12 cellular contexts compared by ENCODE assay signal in the genomic region with DNA sequence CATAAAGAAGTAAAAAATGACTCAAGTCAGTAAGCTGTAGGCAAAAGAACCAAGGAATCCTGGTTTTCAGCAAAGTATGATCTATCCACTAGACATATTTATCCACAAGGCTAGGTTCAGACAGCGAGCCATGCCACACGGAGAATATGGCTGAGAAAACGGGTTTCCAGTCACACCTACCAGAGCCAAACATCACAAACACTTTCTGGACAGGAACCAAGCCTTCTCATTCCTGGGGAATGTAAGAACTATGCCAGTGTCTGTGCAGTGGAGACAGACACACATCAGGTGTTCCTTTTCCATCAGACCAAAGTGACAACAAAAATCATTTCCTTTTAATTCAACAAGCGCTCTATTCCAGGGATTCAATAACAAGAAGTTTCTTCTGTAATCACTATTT. TPM values are rescaled to one million over a fixed set of nuclear protein-coding genes. Genes with fewer than 3 reads are reported as not detected.
DNase-seq lines count a peak whose midpoint lies in the region; ATAC-seq, FAIRE-seq and TF ChIP-seq lines count a peak whose summit lies in the region.
"Had no signal": no experiment of that assay in that cellular context is flagged by ENCODE, and none has a peak within 500 bp of the region (broad histone marks: within the 10 kb centered on the region; RNA-seq: fewer than 3 reads in every experiment).

No MANE protein-coding gene starts in this region.

- peak overlapping the region; percentile 59 for H3K9ac ChIP-seq in astrocyte (ENCODE audit: low read length)

- DNase-seq in HFFc6: peak; percentile 66
- DNase-seq in astrocyte (ENCODE audit: low read depth): peak; percentile 81
- peak; percentile 84 for DNase-seq in fibroblast of the aortic adventitia (ENCODE audit: low read depth)
- DNase-seq in germinal center (ENCODE audit: low spot score): no peak
- DNase-seq in posterior vena cava (ENCODE audit: low spot score): no peak
- no peak for DNase-seq in activated naive CD4-positive, alpha-beta T cell treated with anti-CD3 and anti-CD28 coated beads, Interleukin-2, amount 10 ng/mL, durations not matched to agents 7 days and 5 days
- DNase-seq: activated naive CD8-positive, alpha-beta T cell treated with anti-CD3 and anti-CD28 coated beads for 36 hours; Caco-2; Peyer's patch; right lobe of liver had no signal

- H4K20me1 ChIP-seq in astrocyte (ENCODE audit: insufficient read depth, low read length): no peaks in the 10 kb centered on the region

- no peaks in the 10 kb centered on the region for H3K27me3 Mint-ChIP-seq in HFFc6 (ENCODE audit: insufficient read depth)
- no peaks in the 10 kb centered on the region for H3K27me3 Mint-ChIP-seq in astrocyte (ENCODE audit: low read depth, unreplicated experiment)
- no peaks in the 10 kb centered on the region for H3K27me3 Mint-ChIP-seq in activated naive CD4-positive, alpha-beta T cell treated with anti-CD3 and anti-CD28 coated beads, Interleukin-2, amount 10 ng/mL, durations not matched to agents 7 days and 5 days
- H3K27me3 Mint-ChIP-seq: activated naive CD8-positive, alpha-beta T cell treated with anti-CD3 and anti-CD28 coated beads for 36 hours had no signal

- peaks cover 55% of the 10 kb centered on the region for H3K36me3 ChIP-seq in astrocyte (ENCODE audit: insufficient read depth, low read length)
- peaks cover 51% of the 10 kb centered on the region for H3K36me3 ChIP-seq in thymus (ENCODE audit: control insufficient read depth, insufficient read depth)

- H3K9me3 Mint-ChIP-seq in HFFc6 (no peaks in the 10 kb centered on the region), astrocyte (ENCODE audit: unreplicated experiment) (no peaks in the 10 kb centered on the region)
- H3K9me3 Mint-ChIP-seq in activated naive CD4-positive, alpha-beta T cell treated with anti-CD3 and anti-CD28 coated beads, Interleukin-2, amount 10 ng/mL, durations not matched to agents 7 days and 5 days: no peaks in the 10 kb centered on the region
- H3K9me3 Mint-ChIP-seq: activated naive CD8-positive, alpha-beta T cell treated with anti-CD3 and anti-CD28 coated beads for 36 hours had no signal

- TF ChIP-seq CTCF in HFFc6 (IDR thresholded peaks at IDR 0.05) (no peak), astrocyte (IDR thresholded peaks at IDR 0.05; ENCODE audit: insufficient read depth, low read depth, low read length) (no peak), fibroblast of the aortic adventitia (IDR thresholded peaks at IDR 0.05; ENCODE audit: insufficient read depth, low read length) (no peak)

- no peak for ATAC-seq in GM18870 (IDR thresholded peaks at IDR 0.05; ENCODE audit: unreplicated experiment)
- ATAC-seq: right lobe of liver had no signal

- H3K4me2 ChIP-seq in astrocyte (ENCODE audit: low read length): peak overlapping the region; percentile 73

- H3K9me3 ChIP-seq in astrocyte (ENCODE audit: insufficient read depth, low read depth, low read length): no peaks in the 10 kb centered on the region
- no peaks in the 10 kb centered on the region for H3K9me3 ChIP-seq in thymus (ENCODE audit: control insufficient read depth)
- H3K9me3 ChIP-seq: Caco-2, Peyer's patch, right lobe of liver had no signal

- no peaks in the 10 kb centered on the region for H3K27me3 ChIP-seq in astrocyte (ENCODE audit: insufficient read depth, low read length)
- H3K27me3 ChIP-seq in thymus (ENCODE audit: control insufficient read depth, insufficient read depth): no peaks in the 10 kb centered on the region
- H3K27me3 ChIP-seq: Peyer's patch, right lobe of liver had no signal

- H3K79me2 ChIP-seq in astrocyte (ENCODE audit: insufficient read depth, low read length): no peaks in the 10 kb centered on the region

- H3K36me3 Mint-ChIP-seq in HFFc6 (ENCODE audit: low read depth) (peaks cover 68% of the 10 kb centered on the region), astrocyte (ENCODE audit: low read depth, unreplicated experiment) (peaks cover 38% of the 10 kb centered on the region)
- H3K36me3 Mint-ChIP-seq in activated naive CD4-positive, alpha-beta T cell treated with anti-CD3 and anti-CD28 coated beads, Interleukin-2, amount 10 ng/mL, durations not matched to agents 7 days and 5 days: peaks cover 68% of the 10 kb centered on the region

- WGBS in thymus: 97% methylated on average over 4 of the region's 4 CpGs

- peak overlapping the region; percentile 85 for H3K27ac Mint-ChIP-seq in HFFc6
- H3K27ac Mint-ChIP-seq in astrocyte (ENCODE audit: unreplicated experiment): peak overlapping the region; percentile 49
- no peak overlapping the region for H3K27ac Mint-ChIP-seq in activated naive CD4-positive, alpha-beta T cell treated with anti-CD3 and anti-CD28 coated beads, Interleukin-2, amount 10 ng/mL, durations not matched to agents 7 days and 5 days
- H3K27ac Mint-ChIP-seq: activated naive CD8-positive, alpha-beta T cell treated with anti-CD3 and anti-CD28 coated beads for 36 hours had no signal

- no peak overlapping the region for H2AFZ ChIP-seq in astrocyte (ENCODE audit: low read depth, low read length)

- H3K4me3 Mint-ChIP-seq in HFFc6 (peak overlapping the region; percentile 72), astrocyte (ENCODE audit: unreplicated experiment) (no peak overlapping the region)
- no peak overlapping the region for H3K4me3 Mint-ChIP-seq in activated naive CD4-positive, alpha-beta T cell treated with anti-CD3 and anti-CD28 coated beads, Interleukin-2, amount 10 ng/mL, durations not matched to agents 7 days and 5 days
- H3K4me3 Mint-ChIP-seq: activated naive CD8-positive, alpha-beta T cell treated with anti-CD3 and anti-CD28 coated beads for 36 hours had no signal

- intact Hi-C loops in posterior vena cava (cut with DNase I): loop anchor here in 1 of 2 donors (2.0 kb wide), 1 partner anchor 63 kb away; no protein-coding TSS in a partner anchor

- peak; percentile 83 for FAIRE-seq in astrocyte (lab: Jason Lieb, UNC)

- H3K4me1 ChIP-seq in astrocyte (ENCODE audit: insufficient read depth, low read length): peaks cover 31% of the 10 kb centered on the region
- H3K4me1 ChIP-seq in thymus (ENCODE audit: control insufficient read depth, insufficient read depth, low read length): no peaks in the 10 kb centered on the region
- H3K4me1 ChIP-seq: Caco-2, Peyer's patch, right lobe of liver had no signal

- CTCF ChIA-PET in activated naive CD4-positive, alpha-beta T cell treated with anti-CD3 and anti-CD28 coated beads, Interleukin-2, amount 10 ng/mL, durations not matched to agents 7 days and 5 days (lab: Charles Lee): no interaction called here

- H3K27ac ChIP-seq in astrocyte (ENCODE audit: low read depth, low read length): peak overlapping the region; percentile 82
- H3K27ac ChIP-seq in thymus (ENCODE audit: low read depth): peak overlapping the region; percentile 12
- H3K27ac ChIP-seq: Peyer's patch, right lobe of liver had no signal

- H3K4me1 Mint-ChIP-seq in HFFc6 (ENCODE audit: low read depth): peaks cover 61% of the 10 kb centered on the region
- peaks cover 25% of the 10 kb centered on the region for H3K4me1 Mint-ChIP-seq in astrocyte (ENCODE audit: low read depth, unreplicated experiment)
- no peaks in the 10 kb centered on the region for H3K4me1 Mint-ChIP-seq in activated naive CD4-positive, alpha-beta T cell treated with anti-CD3 and anti-CD28 coated beads, Interleukin-2, amount 10 ng/mL, durations not matched to agents 7 days and 5 days

- H3K4me3 ChIP-seq in astrocyte (ENCODE audit: insufficient read depth, low read depth, low read length) (no peak overlapping the region), fibroblast of the aortic adventitia (ENCODE audit: low read depth, low read length) (no peak overlapping the region), thymus (ENCODE audit: low read length) (no peak overlapping the region)
- H3K4me3 ChIP-seq: Peyer's patch, right lobe of liver had no signal

RNA-seq across cellular contexts. Expression of gene AREL1, which starts 41.1 kb away (rescaled TPM):
- total RNA-seq in HFFc6 (2021; fragmentation: NEBNext Ultra II Directional; extraction: Animal tissue kit (Norgen Biotek cat#: 25700)): 10 to 100 TPM; 36.7 to 42.3 (median 40.6) TPM
- total RNA-seq in astrocyte (54.6 and 59.0 TPM in 2 replicates), fibroblast of the aortic adventitia (ENCODE audit: low replicate concordance) (21.8 and 27.1 TPM in 2 replicates), posterior vena cava (10 to 100 TPM; 22.1 to 25.7 TPM)
- polyA plus RNA-seq in thymus: 12.2 TPM

RNA-seq across cellular contexts. Expression of gene FCF1, which starts 41.2 kb away (rescaled TPM):
- 10 to 100 TPM; 69.7 to 87.4 (median 79.6) TPM for total RNA-seq in HFFc6 (2021; fragmentation: NEBNext Ultra II Directional; extraction: Animal tissue kit (Norgen Biotek cat#: 25700))
- total RNA-seq in astrocyte (60.5 and 64.1 TPM in 2 replicates), fibroblast of the aortic adventitia (ENCODE audit: low replicate concordance) (52.2 and 52.3 TPM in 2 replicates), posterior vena cava (10 to 100 TPM; 41.2 to 42.4 TPM)
- 21.9 TPM for polyA plus RNA-seq in thymus

RNA-seq across cellular contexts. Expression of gene LTBP2, which starts 59.8 kb away (rescaled TPM):
- 100 to 1,000 TPM; 109 to 165 (median 120) TPM for total RNA-seq in HFFc6 (2021; fragmentation: NEBNext Ultra II Directional; extraction: Animal tissue kit (Norgen Biotek cat#: 25700))
- total RNA-seq in astrocyte: 162 and 196 TPM in 2 replicates
- 58.5 and 157 TPM in 2 replicates for total RNA-seq in fibroblast of the aortic adventitia (ENCODE audit: low replicate concordance)
- 2.9 TPM for polyA plus RNA-seq in thymus
- total RNA-seq in posterior vena cava: 100 to 1,000 TPM; 141 to 168 TPM

Comparison
In these comparisons a context has a peak if more than half of its experiments do, and no peak if none do; other contexts are left out.
1. DNase-seq: peak in HFFc6 (single experiment), astrocyte (single experiment) and fibroblast of the aortic adventitia (single experiment); none in germinal center (single experiment), posterior vena cava (single experiment) and activated naive CD4-positive, alpha-beta T cell treated with anti-CD3 and anti-CD28 coated beads, Interleukin-2, amount 10 ng/mL, durations not matched to agents 7 days and 5 days (single experiment).